Comparison of ENCODE assay signal across 8 cellular contexts in genomic region chr12:62259311-62259992, GRCh38. TPM values are rescaled to one million over a fixed set of nuclear protein-coding genes. Genes with fewer than 3 reads are reported as not detected.
DNase-seq lines count a peak whose midpoint lies in the region; ATAC-seq and TF ChIP-seq lines count a peak whose summit lies in the region.

No MANE protein-coding gene starts in this region.

- no peaks in the 10 kb centered on the region for H3K27me3 ChIP-seq in hepatocyte

- 6% methylated on average over 20 of the region's 20 CpGs for WGBS in hepatocyte (ENCODE audit: low lambda C conversion rate, missing lambda C conversion rate)

- peaks cover 43% of the 10 kb centered on the region for H3K4me1 Mint-ChIP-seq in activated CD4-positive, alpha-beta T cell treated with anti-CD3 and anti-CD28 coated beads, Interleukin-2, amount 10 ng/mL, durations not matched to agents 24 days and 14 days
- H3K4me1 Mint-ChIP-seq in activated naive CD8-positive, alpha-beta T cell (ENCODE audit: low read depth): peaks cover 66% of the 10 kb centered on the region

- H4K20me1 ChIP-seq in hepatocyte (ENCODE audit: insufficient read depth, poor library complexity, severe bottlenecking): peaks cover 34% of the 10 kb centered on the region

- H3K4me3 Mint-ChIP-seq in activated CD4-positive, alpha-beta T cell treated with anti-CD3 and anti-CD28 coated beads, Interleukin-2, amount 10 ng/mL, durations not matched to agents 24 days and 14 days: peak overlapping the region; percentile 94
- H3K4me3 Mint-ChIP-seq in activated naive CD8-positive, alpha-beta T cell: peak overlapping the region; percentile 96

- peaks cover 15% of the 10 kb centered on the region for H3K4me1 ChIP-seq in hepatocyte (ENCODE audit: insufficient read depth)

- TF ChIP-seq CTCF in hepatocyte (IDR thresholded peaks at IDR 0.05; ENCODE audit: poor library complexity): no peak

- H3K27ac ChIP-seq in hepatocyte: peak overlapping the region; percentile 94
- peak overlapping the region; percentile 90 to 100 (median 98) for H3K27ac ChIP-seq in skin epidermis

- peak overlapping the region; percentile 99 for H3K27ac Mint-ChIP-seq in activated CD4-positive, alpha-beta T cell treated with anti-CD3 and anti-CD28 coated beads, Interleukin-2, amount 10 ng/mL, durations not matched to agents 24 days and 14 days
- H3K27ac Mint-ChIP-seq in activated naive CD8-positive, alpha-beta T cell: peak overlapping the region; percentile 100

- intact Hi-C loops in activated CD4-positive, alpha-beta T cell treated with anti-CD3 and anti-CD28 coated beads, Interleukin-2, amount 10 ng/mL, durations not matched to agents 24 days and 14 days (cut with micrococcal nuclease): loop anchor here (5.0 kb wide), 1 partner anchor 33 kb away; no protein-coding TSS in a partner anchor

- H3K4me3 ChIP-seq in hepatocyte (peak overlapping the region; percentile 35), skin epidermis (peak overlapping the region; percentile 71 to 100 (median 82))

- H3K36me3 ChIP-seq in hepatocyte (replicated peaks; ENCODE audit: insufficient read depth, low read depth): no peaks in the 10 kb centered on the region

- H3K9me2 ChIP-seq in hepatocyte (replicated peaks; ENCODE audit: insufficient read depth): no peaks in the 10 kb centered on the region

- DNase-seq in activated CD4-positive, alpha-beta T cell treated with anti-CD3 and anti-CD28 coated beads, Interleukin-2, amount 10 ng/mL, durations not matched to agents 24 days and 14 days: no peak
- DNase-seq in activated CD4-positive, alpha-beta T cell treated with anti-CD3 and anti-CD28 coated beads for 48 hours: no peak
- peak; percentile 77 for DNase-seq in NCI-H187 treated with DMSO at 0.1 percent for 48 hours (lab: John Stamatoyannopoulos, UW)
- peak; percentile 12 for DNase-seq in hepatocyte (ENCODE audit: low spot score)
- DNase-seq in GM19238 (ENCODE audit: insufficient read length, low spot score): no peak

- peak overlapping the region; percentile 78 for H3K4me2 ChIP-seq in hepatocyte

- H3K79me2 ChIP-seq in hepatocyte: peaks cover 41% of the 10 kb centered on the region

- peak; percentile 10 for ATAC-seq in HG02763 (IDR thresholded peaks at IDR 0.05; ENCODE audit: unreplicated experiment)

- no peaks in the 10 kb centered on the region for H3K9me3 Mint-ChIP-seq in activated CD4-positive, alpha-beta T cell treated with anti-CD3 and anti-CD28 coated beads, Interleukin-2, amount 10 ng/mL, durations not matched to agents 24 days and 14 days
- H3K9me3 Mint-ChIP-seq in activated naive CD8-positive, alpha-beta T cell (ENCODE audit: low read depth): no peaks in the 10 kb centered on the region

- no peaks in the 10 kb centered on the region for H3K27me3 Mint-ChIP-seq in activated CD4-positive, alpha-beta T cell treated with anti-CD3 and anti-CD28 coated beads, Interleukin-2, amount 10 ng/mL, durations not matched to agents 24 days and 14 days
- no peaks in the 10 kb centered on the region for H3K27me3 Mint-ChIP-seq in activated naive CD8-positive, alpha-beta T cell

- peaks cover 21% of the 10 kb centered on the region for H3K36me3 Mint-ChIP-seq in activated CD4-positive, alpha-beta T cell treated with anti-CD3 and anti-CD28 coated beads, Interleukin-2, amount 10 ng/mL, durations not matched to agents 24 days and 14 days (ENCODE audit: low read depth)
- H3K36me3 Mint-ChIP-seq in activated naive CD8-positive, alpha-beta T cell: peaks cover 7% of the 10 kb centered on the region

- no peaks in the 10 kb centered on the region for H3K9me3 ChIP-seq in hepatocyte (ENCODE audit: low read depth)

- H2AFZ ChIP-seq in hepatocyte: peak overlapping the region; percentile 95

RNA-seq across cellular contexts. Expression of gene USP15, which starts 0.8 kb away (rescaled TPM):
- 102 and 112 TPM in 2 replicates for total RNA-seq in activated CD4-positive, alpha-beta T cell treated with anti-CD3 and anti-CD28 coated beads, Interleukin-2, amount 10 ng/mL, durations not matched to agents 24 days and 14 days
- total RNA-seq in hepatocyte: 42.4 and 49.1 TPM in 2 replicates
- 20.6 and 30.3 TPM in 2 replicates for polyA plus RNA-seq in hepatocyte

Comparison
In these comparisons a context has a peak if more than half of its experiments do, and no peak if none do; other contexts are left out.
1. DNase-seq: peak in NCI-H187 treated with DMSO at 0.1 percent for 48 hours (single experiment) and hepatocyte (single experiment); none in activated CD4-positive, alpha-beta T cell treated with anti-CD3 and anti-CD28 coated beads, Interleukin-2, amount 10 ng/mL, durations not matched to agents 24 days and 14 days (single experiment), activated CD4-positive, alpha-beta T cell treated with anti-CD3 and anti-CD28 coated beads for 48 hours (single experiment) and GM19238 (single experiment).